Comparison of ENCODE assay signal across 8 cellular contexts in genomic region chr2:168290391-168290790, GRCh38.
"Had no signal": no experiment of that assay in that cellular context is flagged by ENCODE, and none has a peak within 500 bp of the region (broad histone marks: within the 10 kb centered on the region; RNA-seq: fewer than 3 reads in every experiment).

No MANE protein-coding gene starts in this region.

- H3K9me3 Mint-ChIP-seq: HFFc6 had no signal

- H3K9me3 ChIP-seq: HAP-1 had no signal

- H3K36me3 ChIP-seq: HAP-1 had no signal

- H3K4me3 ChIP-seq: GM23248, HAP-1 had no signal

- H3K4me3 Mint-ChIP-seq: HFFc6 had no signal

- H3K27ac Mint-ChIP-seq: HFFc6 had no signal

- ATAC-seq: HCT116, HepG2 had no signal

- DNase-seq: GM23248, GOT3, H7, HFFc6 had no signal

- H3K9ac ChIP-seq: GM23248 had no signal

- H2AFZ ChIP-seq: GM23248 had no signal

- H3K27ac ChIP-seq: GM23248, HL-60 had no signal
